1 cellular context compared by ENCODE assay signal in the genomic region with DNA sequence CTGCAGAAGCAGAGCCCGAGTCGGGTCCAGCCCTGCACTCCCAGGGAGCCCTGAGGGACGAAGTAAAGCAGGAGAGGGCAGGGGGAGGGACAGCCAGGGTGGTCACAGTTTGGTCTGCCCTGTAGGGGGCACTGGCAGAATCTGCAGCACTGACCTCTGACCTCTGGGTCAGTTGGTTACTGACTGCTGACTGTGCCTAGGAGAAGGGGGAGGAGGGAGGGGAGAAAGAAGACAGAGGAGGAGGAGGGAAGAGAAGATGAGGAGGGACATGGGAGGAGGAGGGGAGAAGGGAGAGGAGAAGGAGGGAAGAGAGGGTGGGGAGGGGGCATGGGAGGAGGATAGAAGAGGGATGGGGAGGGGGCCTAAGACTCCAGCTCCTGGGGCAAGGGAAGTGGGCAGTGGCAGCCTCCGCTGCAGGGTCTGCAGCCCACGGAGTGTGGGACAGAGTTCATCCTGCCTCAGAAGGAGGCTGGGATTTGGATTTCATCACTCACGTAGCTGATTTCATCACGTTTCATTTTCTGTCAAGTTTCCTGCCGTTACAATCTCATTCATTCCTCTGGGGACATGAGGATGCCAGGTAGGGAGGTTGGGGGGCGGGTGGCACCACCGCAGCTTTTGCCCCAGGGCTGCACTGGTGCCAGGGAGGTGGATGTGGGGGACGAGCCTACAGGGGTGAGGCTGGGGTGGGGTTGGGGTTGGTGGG.
TF ChIP-seq lines count a peak whose summit lies in the region.

No MANE protein-coding gene starts in this region.

TF ChIP-seq in SK-N-SH treated with all-trans-retinoic acid at 6 μM for 48 hours, 23 proteins besides CTCF, POLR2A, EP300 and RAD21 (continued from another document):
- TF ChIP-seq, protein P1, sequence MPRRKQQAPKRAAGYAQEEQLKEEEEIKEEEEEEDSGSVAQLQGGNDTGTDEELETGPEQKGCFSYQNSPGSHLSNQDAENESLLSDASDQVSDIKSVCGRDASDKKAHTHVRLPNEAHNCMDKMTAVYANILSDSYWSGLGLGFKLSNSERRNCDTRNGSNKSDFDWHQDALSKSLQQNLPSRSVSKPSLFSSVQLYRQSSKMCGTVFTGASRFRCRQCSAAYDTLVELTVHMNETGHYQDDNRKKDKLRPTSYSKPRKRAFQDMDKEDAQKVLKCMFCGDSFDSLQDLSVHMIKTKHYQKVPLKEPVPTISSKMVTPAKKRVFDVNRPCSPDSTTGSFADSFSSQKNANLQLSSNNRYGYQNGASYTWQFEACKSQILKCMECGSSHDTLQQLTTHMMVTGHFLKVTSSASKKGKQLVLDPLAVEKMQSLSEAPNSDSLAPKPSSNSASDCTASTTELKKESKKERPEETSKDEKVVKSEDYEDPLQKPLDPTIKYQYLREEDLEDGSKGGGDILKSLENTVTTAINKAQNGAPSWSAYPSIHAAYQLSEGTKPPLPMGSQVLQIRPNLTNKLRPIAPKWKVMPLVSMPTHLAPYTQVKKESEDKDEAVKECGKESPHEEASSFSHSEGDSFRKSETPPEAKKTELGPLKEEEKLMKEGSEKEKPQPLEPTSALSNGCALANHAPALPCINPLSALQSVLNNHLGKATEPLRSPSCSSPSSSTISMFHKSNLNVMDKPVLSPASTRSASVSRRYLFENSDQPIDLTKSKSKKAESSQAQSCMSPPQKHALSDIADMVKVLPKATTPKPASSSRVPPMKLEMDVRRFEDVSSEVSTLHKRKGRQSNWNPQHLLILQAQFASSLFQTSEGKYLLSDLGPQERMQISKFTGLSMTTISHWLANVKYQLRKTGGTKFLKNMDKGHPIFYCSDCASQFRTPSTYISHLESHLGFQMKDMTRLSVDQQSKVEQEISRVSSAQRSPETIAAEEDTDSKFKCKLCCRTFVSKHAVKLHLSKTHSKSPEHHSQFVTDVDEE (CRISPR knock-in tag; IDR thresholded peaks at IDR 0.05): no peak
- TF ChIP-seq ZNF8 (CRISPR knock-in tag; IDR thresholded peaks at IDR 0.05) (no peak), ZNF565 (CRISPR knock-in tag; conservative IDR thresholded peaks at IDR 0.05; ENCODE audit: low read depth) (no peak), PATZ1 (CRISPR knock-in tag; IDR thresholded peaks at IDR 0.05; ENCODE audit: borderline replicate concordance) (no peak), ZFP3 (CRISPR knock-in tag; IDR thresholded peaks at IDR 0.05) (no peak), OSR1 (CRISPR knock-in tag; IDR thresholded peaks at IDR 0.05) (no peak), ARNTL (CRISPR knock-in tag; IDR thresholded peaks at IDR 0.05; ENCODE audit: borderline replicate concordance, low read depth) (no peak), ZFP30 (CRISPR knock-in tag; IDR thresholded peaks at IDR 0.05) (no peak), TCF4 (CRISPR knock-in tag; IDR thresholded peaks at IDR 0.05; ENCODE audit: borderline replicate concordance) (no peak)
